In genomic region chr9:5832543-5833529, GRCh38 we compare ENCODE assay signal across 8 cellular contexts. TPM values are rescaled to one million over a fixed set of nuclear protein-coding genes. Genes with fewer than 3 reads are reported as not detected.
DNase-seq lines count a peak whose midpoint lies in the region; ATAC-seq and TF ChIP-seq lines count a peak whose summit lies in the region.

TSS of gene ERMP1 (minus strand) at chr9:5833117. CDS start at chr9:5833027, 90 bp downstream.

- H2AFZ ChIP-seq in parathyroid adenoma, result peak within 1 kb of the TSS; percentile 76

- DNase-seq in NCI-H1092 (lab: John Stamatoyannopoulos, UW) (peak; percentile 85), SKM-1 (lab: John Stamatoyannopoulos, UW; ENCODE audit: unreplicated experiment) (peak; percentile 66), Right ventricle myocardium inferior (ENCODE audit: missing footprints) (peak; percentile 94), tibial artery (peak; percentile 86 to 92)

- peaks cover 1% of the 10 kb centered on the region for H3K79me2 ChIP-seq in parathyroid adenoma

- H3K36me3 Mint-ChIP-seq in activated naive CD8-positive, alpha-beta T cell, result no peaks in the 10 kb centered on the region

- H3K4me3 Mint-ChIP-seq in activated naive CD8-positive, alpha-beta T cell, result peak within 1 kb of the TSS; percentile 92

- H3K9me3 ChIP-seq in parathyroid adenoma (ENCODE audit: control insufficient read depth, low read length) (no peaks in the 10 kb centered on the region), tibial artery (no peaks in the 10 kb centered on the region)

- peak; percentile 84 for TF ChIP-seq CTCF in GM12872 (IDR thresholded peaks at IDR 0.05; ENCODE audit: insufficient read depth, low read depth, low read length)
- TF ChIP-seq CTCF in parathyroid adenoma (IDR thresholded peaks at IDR 0.05), result peak; percentile 86
- TF ChIP-seq CTCF in tibial artery (IDR thresholded peaks at IDR 0.05), result peak; percentile 83 to 85

- H3K4me1 Mint-ChIP-seq in activated naive CD8-positive, alpha-beta T cell (ENCODE audit: low read depth), result peaks cover 53% of the 10 kb centered on the region

- H3K36me3 ChIP-seq in parathyroid adenoma (ENCODE audit: control insufficient read depth, insufficient read depth, low read length), result no peaks in the 10 kb centered on the region
- no peaks in the 10 kb centered on the region for H3K36me3 ChIP-seq in tibial artery

- peak within 1 kb of the TSS; percentile 89 for H3K27ac Mint-ChIP-seq in activated naive CD8-positive, alpha-beta T cell

- H3K9ac ChIP-seq in parathyroid adenoma, result no peak within 1 kb of the TSS

- H3K4me3 ChIP-seq in parathyroid adenoma (ENCODE audit: low read depth, low read length), result peak within 1 kb of the TSS; percentile 76
- H3K4me3 ChIP-seq in tibial artery, result peak within 1 kb of the TSS; percentile 92 to 96

- no peaks in the 10 kb centered on the region for H3K27me3 Mint-ChIP-seq in activated naive CD8-positive, alpha-beta T cell

- ATAC-seq in HG02623 (IDR thresholded peaks at IDR 0.05; ENCODE audit: unreplicated experiment), result peak; percentile 83
- ATAC-seq in Right ventricle myocardium inferior, result peak; percentile 97

- H3K27me3 ChIP-seq in parathyroid adenoma (ENCODE audit: control insufficient read depth, insufficient read depth, low read length) (no peaks in the 10 kb centered on the region), tibial artery (no peaks in the 10 kb centered on the region)

- H3K9me3 Mint-ChIP-seq in activated naive CD8-positive, alpha-beta T cell (ENCODE audit: low read depth), result no peaks in the 10 kb centered on the region

- H3K4me2 ChIP-seq in parathyroid adenoma (ENCODE audit: low read length), result peak within 1 kb of the TSS; percentile 83

- peaks cover 15% of the 10 kb centered on the region for H3K4me1 ChIP-seq in parathyroid adenoma
- peaks cover 0 to 22% (median 14%) of the 10 kb centered on the region in 4 donors for H3K4me1 ChIP-seq in tibial artery

- intact Hi-C loops in Right ventricle myocardium inferior (cut with DNase I) (no loop called here), tibial artery (cut with DNase I; ENCODE audit: low total_unique reads) (loop anchor here (5.0 kb wide), 1 partner anchor 174 kb away; a partner anchor contains a TSS)

- H3K27ac ChIP-seq in parathyroid adenoma (peak within 1 kb of the TSS; percentile 82), tibial artery (peak within 1 kb of the TSS; percentile 67 to 86)

RNA-seq across cellular contexts. Expression of gene ERMP1, which starts in this region (rescaled TPM):
- total RNA-seq in Right ventricle myocardium inferior, result 19.9 TPM

Comparison
In these comparisons a context has a peak if more than half of its experiments do, and no peak if none do; other contexts are left out.
1. Peak in every context shown above with its lines: DNase-seq, ATAC-seq, H3K4me3 ChIP-seq and H3K27ac ChIP-seq.